ENCODE assay signal across 13 cellular contexts in the genomic region with DNA sequence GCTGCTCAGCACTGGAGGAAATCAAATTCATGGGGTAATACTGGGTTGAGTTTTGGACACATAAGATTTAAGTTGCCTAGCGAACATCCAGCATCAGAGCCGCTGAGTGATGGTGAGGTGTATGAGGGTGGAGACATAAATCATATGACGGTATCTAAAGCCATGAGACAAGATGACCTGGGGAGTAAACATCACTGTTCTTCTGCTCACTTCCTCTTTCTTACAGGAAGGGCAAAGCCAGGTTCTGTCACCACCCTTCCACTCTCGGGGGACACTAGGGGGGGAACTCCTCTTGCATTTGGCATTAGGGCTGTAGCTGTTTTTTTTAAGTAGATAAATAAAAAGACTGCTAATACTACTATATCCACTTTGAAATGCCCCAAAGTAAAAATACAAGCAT. TPM values are rescaled to one million over a fixed set of nuclear protein-coding genes. Genes with fewer than 3 reads are reported as not detected.
DNase-seq lines count a peak whose midpoint lies in the region; ATAC-seq, FAIRE-seq and TF ChIP-seq lines count a peak whose summit lies in the region.
"Had no signal": no experiment of that assay in that cellular context is flagged by ENCODE, and none has a peak within 500 bp of the region (broad histone marks: within the 10 kb centered on the region; RNA-seq: fewer than 3 reads in every experiment).

No MANE protein-coding gene starts in this region.

- no peaks in the 10 kb centered on the region for H3K9me3 Mint-ChIP-seq in activated naive CD8-positive, alpha-beta T cell treated with anti-CD3 and anti-CD28 coated beads for 36 hours

- no peak overlapping the region for H3K4me3 Mint-ChIP-seq in activated naive CD8-positive, alpha-beta T cell treated with anti-CD3 and anti-CD28 coated beads for 36 hours

- no peaks in the 10 kb centered on the region for H3K27me3 Mint-ChIP-seq in activated naive CD8-positive, alpha-beta T cell treated with anti-CD3 and anti-CD28 coated beads for 36 hours

- TF ChIP-seq POLR2A in GM12892 (IDR thresholded peaks at IDR 0.05; ENCODE audit: low read depth, low read length): peak; percentile 29; the same call in 1 of the 2 replicates

- peaks cover 31% of the 10 kb centered on the region for H3K36me3 Mint-ChIP-seq in activated naive CD8-positive, alpha-beta T cell treated with anti-CD3 and anti-CD28 coated beads for 36 hours

- H3K27ac Mint-ChIP-seq in activated naive CD8-positive, alpha-beta T cell treated with anti-CD3 and anti-CD28 coated beads for 36 hours: peak overlapping the region; percentile 25

- FAIRE-seq in GM12892 (lab: Jason Lieb, UNC): peak; percentile 77
- FAIRE-seq: G401.6 had no signal

- peaks cover 4% of the 10 kb centered on the region for H3K4me1 Mint-ChIP-seq in activated naive CD8-positive, alpha-beta T cell treated with anti-CD3 and anti-CD28 coated beads for 36 hours

- ATAC-seq in GM21381 (IDR thresholded peaks at IDR 0.05; ENCODE audit: unreplicated experiment) (peak; percentile 93), HG03342 (IDR thresholded peaks at IDR 0.05; ENCODE audit: unreplicated experiment) (peak; percentile 99)

- peak; percentile 41 for DNase-seq in GM12892 (ENCODE audit: insufficient read length)
- no peak for DNase-seq in activated naive CD8-positive, alpha-beta T cell treated with anti-CD3 and anti-CD28 coated beads for 36 hours
- DNase-seq in NCI-H345 treated with DMSO at 0.1 percent for 48 hours (lab: John Stamatoyannopoulos, UW; ENCODE audit: unreplicated experiment): no peak
- no peak for DNase-seq in 8988T
- DNase-seq in stimulated activated CD4-positive, alpha-beta T cell treated with anti-CD3 and anti-CD28 coated beads, Interleukin-4, amount 100 ng/mL, for 1 hour: no peak
- DNase-seq in NCI-H2196 treated with DMSO at 0.1 percent for 48 hours (lab: John Stamatoyannopoulos, UW; ENCODE audit: unreplicated experiment): no peak
- DNase-seq: NCI-H2081; stimulated activated CD4-positive, alpha-beta T cell treated with anti-CD3 and anti-CD28 coated beads, Interleukin-2, amount 100 ng/mL, for 24 hours had no signal

RNA-seq across cellular contexts. Expression of a gene that starts 24.0 kb away (rescaled TPM):
- polyA plus RNA-seq in GM12892 (2012; ENCODE audit: missing spikeins): 9.3 TPM
- total RNA-seq in activated naive CD8-positive, alpha-beta T cell treated with anti-CD3 and anti-CD28 coated beads for 36 hours: 10 to 100 TPM; 20.3 to 21.4 TPM

RNA-seq across cellular contexts. Expression of a gene that starts 37.6 kb away (rescaled TPM):
- polyA plus RNA-seq in GM12892 (2012; ENCODE audit: missing spikeins): not detected
- not detected for total RNA-seq in activated naive CD8-positive, alpha-beta T cell treated with anti-CD3 and anti-CD28 coated beads for 36 hours
- total RNA-seq: activated CD8-positive, alpha-beta memory T cell treated with anti-CD3 and anti-CD28 coated beads for 36 hours; lung microvascular endothelial cell had no signal

RNA-seq across cellular contexts. Expression of a gene that starts 51.3 kb away (rescaled TPM):
- 50.0 TPM for polyA plus RNA-seq in GM12892 (2012; ENCODE audit: missing spikeins)
- total RNA-seq in activated naive CD8-positive, alpha-beta T cell treated with anti-CD3 and anti-CD28 coated beads for 36 hours: 10 to 100 TPM; 84.1 to 87.0 TPM
